12 cellular contexts compared by ENCODE assay signal in the genomic region with DNA sequence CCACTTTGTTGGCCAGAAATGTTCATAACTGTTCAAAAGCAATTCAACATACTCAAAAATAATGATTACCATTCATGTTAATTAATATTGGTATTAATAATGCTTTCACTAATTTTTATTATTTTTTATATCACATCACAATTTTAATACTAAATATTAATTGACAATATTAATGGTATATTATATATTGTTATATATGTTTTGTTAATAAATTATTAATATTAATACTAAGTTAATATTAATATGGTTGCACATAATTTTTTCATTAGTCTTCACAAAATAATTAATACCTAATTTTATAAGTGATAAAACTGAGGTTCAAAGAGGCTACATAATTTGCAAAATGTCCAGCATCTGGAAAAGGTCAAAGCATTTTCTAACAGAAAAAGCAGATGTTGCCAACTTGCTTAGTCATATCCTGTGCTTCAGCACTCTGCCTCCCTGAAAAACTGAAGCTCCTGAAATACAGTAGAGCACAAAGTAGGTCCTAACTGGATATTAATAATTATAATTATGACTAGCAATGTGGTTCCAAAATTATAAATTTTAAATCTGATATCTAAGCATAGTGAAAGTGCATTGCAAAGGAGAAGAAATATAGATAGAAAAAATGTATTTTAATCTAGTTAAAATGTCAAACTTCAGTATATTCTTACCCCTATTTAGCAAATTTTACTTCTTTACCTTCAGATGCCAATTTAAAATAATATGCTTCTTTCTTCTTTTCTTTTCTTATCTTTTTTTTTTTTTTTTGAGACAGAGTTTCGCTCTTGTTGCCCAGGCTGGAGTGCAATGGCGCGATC.
DNase-seq lines count a peak whose midpoint lies in the region; ATAC-seq and TF ChIP-seq lines count a peak whose summit lies in the region.
"Had no signal": no experiment of that assay in that cellular context is flagged by ENCODE, and none has a peak within 500 bp of the region (broad histone marks: within the 10 kb centered on the region; RNA-seq: fewer than 3 reads in every experiment).

No MANE protein-coding gene starts in this region.

- H3K27me3 ChIP-seq in SJCRH30 (no peaks in the 10 kb centered on the region), vagina (no peaks in the 10 kb centered on the region)

- H3K36me3 Mint-ChIP-seq in stimulated activated naive B cell treated with anti-CD40 and anti-IgM and Interleukin-4, amounts not matched to agents 10 μg/mL and 1 μg/mL and 100 μg/mL, for 72 hours: peaks cover 2 to 5% of the 10 kb centered on the region in 2 donors

- TF ChIP-seq CTCF in vagina (IDR thresholded peaks at IDR 0.05): no peak

- no peak for DNase-seq in Right ventricle myocardium inferior (ENCODE audit: missing footprints)
- no peak for DNase-seq in cardiac septum (ENCODE audit: low spot score)
- peak; percentile 9 to 39 for DNase-seq in SJCRH30
- peak; percentile 32 for DNase-seq in epidermal melanocyte (ENCODE audit: insufficient read length, low spot score)
- DNase-seq in stimulated activated naive B cell treated with anti-CD40 and anti-IgM and Interleukin-4, amounts not matched to agents 10 μg/mL and 1 μg/mL and 100 μg/mL, for 72 hours: no peak
- DNase-seq in vagina (ENCODE audit: extremely low spot score in 2 of 2): no peak
- no peak for DNase-seq in stimulated activated naive CD4-positive, alpha-beta T cell treated with Interleukin-2 at 50 U/mL for 16 hours (lab: John Stamatoyannopoulos, UW)
- DNase-seq: activated CD4-positive, alpha-beta T cell treated with anti-CD3 and anti-CD28 coated beads, Interleukin-2, amount 50 U/mL, for 4 hours; glutamatergic neuron; H9; NCI-H1930 had no signal

- no peak overlapping the region for H3K4me3 ChIP-seq in SJCRH30
- no peak overlapping the region for H3K4me3 ChIP-seq in vagina

- H3K4me1 ChIP-seq in SJCRH30 (peaks cover 18% of the 10 kb centered on the region), vagina (no peaks in the 10 kb centered on the region)

- peaks cover 0 to 2% of the 10 kb centered on the region in 2 donors for H3K9me3 Mint-ChIP-seq in stimulated activated naive B cell treated with anti-CD40 and anti-IgM and Interleukin-4, amounts not matched to agents 10 μg/mL and 1 μg/mL and 100 μg/mL, for 72 hours
- H3K9me3 Mint-ChIP-seq: H9 had no signal

- peak overlapping the region; percentile 67 to 69 for H3K4me3 Mint-ChIP-seq in stimulated activated naive B cell treated with anti-CD40 and anti-IgM and Interleukin-4, amounts not matched to agents 10 μg/mL and 1 μg/mL and 100 μg/mL, for 72 hours
- H3K4me3 Mint-ChIP-seq: H9 had no signal

- ATAC-seq in Right ventricle myocardium inferior (peak; percentile 50), HG02970 (IDR thresholded peaks at IDR 0.05; ENCODE audit: low FRiP score, unreplicated experiment) (no peak)
- no peak for ATAC-seq in stimulated activated naive B cell treated with anti-CD40 and anti-IgM and Interleukin-4, amounts not matched to agents 10 μg/mL and 1 μg/mL and 100 μg/mL, for 72 hours (replicated peaks)

- no peaks in the 10 kb centered on the region for H3K27me3 Mint-ChIP-seq in stimulated activated naive B cell treated with anti-CD40 and anti-IgM and Interleukin-4, amounts not matched to agents 10 μg/mL and 1 μg/mL and 100 μg/mL, for 72 hours

- peak overlapping the region; percentile 93 for H3K27ac Mint-ChIP-seq in stimulated activated naive B cell treated with anti-CD40 and anti-IgM and Interleukin-4, amounts not matched to agents 10 μg/mL and 1 μg/mL and 100 μg/mL, for 72 hours
- H3K27ac Mint-ChIP-seq: H9 had no signal

- no peak for TF ChIP-seq POLR2A in vagina (IDR thresholded peaks at IDR 0.05)

- intact Hi-C loops in Right ventricle myocardium inferior (cut with DNase I) (no loop called here), cardiac septum (cut with DNase I) (no loop called here), vagina (cut with DNase I) (no loop called here)

- peaks cover 26 to 46% of the 10 kb centered on the region in 2 donors for H3K4me1 Mint-ChIP-seq in stimulated activated naive B cell treated with anti-CD40 and anti-IgM and Interleukin-4, amounts not matched to agents 10 μg/mL and 1 μg/mL and 100 μg/mL, for 72 hours

- H3K9me3 ChIP-seq in SJCRH30 (replicated peaks): peaks cover 4% of the 10 kb centered on the region; the same call in 1 of the 2 replicates
- no peaks in the 10 kb centered on the region for H3K9me3 ChIP-seq in vagina

- no peaks in the 10 kb centered on the region for H3K36me3 ChIP-seq in SJCRH30
- H3K36me3 ChIP-seq in vagina: no peaks in the 10 kb centered on the region

- peak overlapping the region; percentile 64 for H3K27ac ChIP-seq in SJCRH30
- H3K27ac ChIP-seq in vagina: no peak overlapping the region

Comparison
In these comparisons a context has a peak if more than half of its experiments do, and no peak if none do; other contexts are left out.
1. DNase-seq: peak in SJCRH30 (2 of 2) and epidermal melanocyte (single experiment); none in Right ventricle myocardium inferior (single experiment), cardiac septum (single experiment), stimulated activated naive B cell treated with anti-CD40 and anti-IgM and Interleukin-4, amounts not matched to agents 10 μg/mL and 1 μg/mL and 100 μg/mL, for 72 hours (single experiment), vagina (0 of 2) and stimulated activated naive CD4-positive, alpha-beta T cell treated with Interleukin-2 at 50 U/mL for 16 hours (single experiment).